Comparison of ENCODE assay signal across 10 cellular contexts in genomic region chr9:30967484-30967883, GRCh38.
A peak's percentile ranks its signal among the peaks of the same experiment; 100 is the strongest.
DNase-seq lines count a peak whose midpoint lies in the region; ATAC-seq and TF ChIP-seq lines count a peak whose summit lies in the region.
"Had no signal": no experiment of that assay in that cellular context is flagged by ENCODE, and none has a peak within 500 bp of the region (broad histone marks: within the 10 kb centered on the region; RNA-seq: fewer than 3 reads in every experiment).

No MANE protein-coding gene starts in this region.

- H3K9ac ChIP-seq in OCI-LY3 (ENCODE audit: low read length), result no peak overlapping the region

- H3K79me2 ChIP-seq in OCI-LY3 (ENCODE audit: low read length), result no peaks in the 10 kb centered on the region

- no peaks in the 10 kb centered on the region for H4K20me1 ChIP-seq in OCI-LY3 (ENCODE audit: insufficient read depth, low read length)

- no peaks in the 10 kb centered on the region for H3K27me3 ChIP-seq in OCI-LY3 (ENCODE audit: low read depth, low read length)
- H3K27me3 ChIP-seq in tibial nerve, result no peaks in the 10 kb centered on the region
- H3K27me3 ChIP-seq: upper lobe of right lung had no signal

- H2AFZ ChIP-seq in OCI-LY3 (ENCODE audit: low read depth, low read length), result no peak overlapping the region

- peak; percentile 20 for DNase-seq in HPDE6-E6E7 (ENCODE audit: extremely low spot score)
- peak; percentile 30 for DNase-seq in epithelial cell of esophagus (ENCODE audit: low read depth)
- DNase-seq in putamen (ENCODE audit: low spot score), result peak; percentile 7
- DNase-seq in tibial nerve (ENCODE audit: low spot score in 2 of 2), result no peak
- no peak for DNase-seq in T-helper 2 cell treated with Interferon-gamma antibody and Interleukin-4, amounts not matched to agents 5 μg/mL and 100 μg/mL, for 36 hours (ENCODE audit: low spot score)
- DNase-seq: activated CD4-positive, alpha-beta memory T cell treated with anti-CD3 and anti-CD28 coated beads, Interleukin-2, amount 10 ng/mL, durations not matched to agents 7 days and 5 days; activated naive CD4-positive, alpha-beta T cell treated with anti-CD3 and anti-CD28 coated beads, Interleukin-2, amount 10 ng/mL, durations not matched to agents 7 days and 5 days; upper lobe of right lung had no signal

- no peaks in the 10 kb centered on the region for H3K4me1 Mint-ChIP-seq in T-helper 2 cell treated with Interferon-gamma antibody and Interleukin-4, amounts not matched to agents 5 μg/mL and 100 μg/mL, for 36 hours (ENCODE audit: low read depth)
- H3K4me1 Mint-ChIP-seq: activated CD4-positive, alpha-beta memory T cell treated with anti-CD3 and anti-CD28 coated beads, Interleukin-2, amount 10 ng/mL, durations not matched to agents 7 days and 5 days; activated naive CD4-positive, alpha-beta T cell treated with anti-CD3 and anti-CD28 coated beads, Interleukin-2, amount 10 ng/mL, durations not matched to agents 7 days and 5 days had no signal

- ATAC-seq in HG02870 (IDR thresholded peaks at IDR 0.05; ENCODE audit: unreplicated experiment), result no peak
- ATAC-seq: upper lobe of right lung had no signal

- no peaks in the 10 kb centered on the region for H3K36me3 Mint-ChIP-seq in T-helper 2 cell treated with Interferon-gamma antibody and Interleukin-4, amounts not matched to agents 5 μg/mL and 100 μg/mL, for 36 hours (ENCODE audit: low read depth)
- H3K36me3 Mint-ChIP-seq: activated naive CD4-positive, alpha-beta T cell treated with anti-CD3 and anti-CD28 coated beads, Interleukin-2, amount 10 ng/mL, durations not matched to agents 7 days and 5 days had no signal

- peaks cover under 1% of the 10 kb centered on the region for H3K9me3 Mint-ChIP-seq in T-helper 2 cell treated with Interferon-gamma antibody and Interleukin-4, amounts not matched to agents 5 μg/mL and 100 μg/mL, for 36 hours
- H3K9me3 Mint-ChIP-seq: activated CD4-positive, alpha-beta memory T cell treated with anti-CD3 and anti-CD28 coated beads, Interleukin-2, amount 10 ng/mL, durations not matched to agents 7 days and 5 days; activated naive CD4-positive, alpha-beta T cell treated with anti-CD3 and anti-CD28 coated beads, Interleukin-2, amount 10 ng/mL, durations not matched to agents 7 days and 5 days had no signal

- no peak for TF ChIP-seq EP300 in tibial nerve (IDR thresholded peaks at IDR 0.05)

- H3K27me3 Mint-ChIP-seq in T-helper 2 cell treated with Interferon-gamma antibody and Interleukin-4, amounts not matched to agents 5 μg/mL and 100 μg/mL, for 36 hours (ENCODE audit: low read depth), result no peaks in the 10 kb centered on the region
- H3K27me3 Mint-ChIP-seq: activated CD4-positive, alpha-beta memory T cell treated with anti-CD3 and anti-CD28 coated beads, Interleukin-2, amount 10 ng/mL, durations not matched to agents 7 days and 5 days; activated naive CD4-positive, alpha-beta T cell treated with anti-CD3 and anti-CD28 coated beads, Interleukin-2, amount 10 ng/mL, durations not matched to agents 7 days and 5 days had no signal

- H3K4me3 ChIP-seq in OCI-LY3 (ENCODE audit: low read length), result no peak overlapping the region
- H3K4me3 ChIP-seq in epithelial cell of esophagus (ENCODE audit: low read length), result no peak overlapping the region
- H3K4me3 ChIP-seq in tibial nerve, result no peak overlapping the region
- H3K4me3 ChIP-seq: upper lobe of right lung had no signal

- H3K4me1 ChIP-seq in OCI-LY3 (ENCODE audit: low read length) (no peaks in the 10 kb centered on the region), tibial nerve (no peaks in the 10 kb centered on the region)
- H3K4me1 ChIP-seq: upper lobe of right lung had no signal

- no peak overlapping the region for H3K27ac Mint-ChIP-seq in T-helper 2 cell treated with Interferon-gamma antibody and Interleukin-4, amounts not matched to agents 5 μg/mL and 100 μg/mL, for 36 hours
- H3K27ac Mint-ChIP-seq: activated CD4-positive, alpha-beta memory T cell treated with anti-CD3 and anti-CD28 coated beads, Interleukin-2, amount 10 ng/mL, durations not matched to agents 7 days and 5 days; activated naive CD4-positive, alpha-beta T cell treated with anti-CD3 and anti-CD28 coated beads, Interleukin-2, amount 10 ng/mL, durations not matched to agents 7 days and 5 days had no signal

- H3K4me3 Mint-ChIP-seq in T-helper 2 cell treated with Interferon-gamma antibody and Interleukin-4, amounts not matched to agents 5 μg/mL and 100 μg/mL, for 36 hours, result no peak overlapping the region
- H3K4me3 Mint-ChIP-seq: activated CD4-positive, alpha-beta memory T cell treated with anti-CD3 and anti-CD28 coated beads, Interleukin-2, amount 10 ng/mL, durations not matched to agents 7 days and 5 days; activated naive CD4-positive, alpha-beta T cell treated with anti-CD3 and anti-CD28 coated beads, Interleukin-2, amount 10 ng/mL, durations not matched to agents 7 days and 5 days had no signal

- no peaks in the 10 kb centered on the region for H3K9me3 ChIP-seq in OCI-LY3 (ENCODE audit: insufficient read depth, low read length)
- peaks cover 0 to 8% (median 0%) of the 10 kb centered on the region in 4 donors for H3K9me3 ChIP-seq in tibial nerve
- H3K9me3 ChIP-seq: upper lobe of right lung had no signal

- TF ChIP-seq POLR2A in tibial nerve (IDR thresholded peaks at IDR 0.05), result no peak

- peak; percentile 40 for TF ChIP-seq CTCF in OCI-LY3 (IDR thresholded peaks at IDR 0.05; ENCODE audit: low read depth, low read length)
- TF ChIP-seq CTCF in epithelial cell of esophagus (IDR thresholded peaks at IDR 0.05; ENCODE audit: insufficient read depth, low read depth, low read length, missing control alignments), result no peak
- no peak for TF ChIP-seq CTCF in tibial nerve (IDR thresholded peaks at IDR 0.05)

- no peaks in the 10 kb centered on the region for H3K36me3 ChIP-seq in OCI-LY3 (replicated peaks; ENCODE audit: low read depth, low read length)
- no peaks in the 10 kb centered on the region for H3K36me3 ChIP-seq in tibial nerve
- H3K36me3 ChIP-seq: upper lobe of right lung had no signal

- no peak overlapping the region for H3K27ac ChIP-seq in OCI-LY3 (ENCODE audit: low read length)
- H3K27ac ChIP-seq in tibial nerve, result no peak overlapping the region
- H3K27ac ChIP-seq: upper lobe of right lung had no signal

- 58 to 63% methylated on average over 2 of the region's 2 CpGs for WGBS in tibial nerve, 2 donors

- no peak overlapping the region for H3K4me2 ChIP-seq in OCI-LY3 (ENCODE audit: low read length)

Comparison
In these comparisons a context has a peak if more than half of its experiments do, and no peak if none do; other contexts are left out.
1. DNase-seq: peak in HPDE6-E6E7 (single experiment), epithelial cell of esophagus (single experiment) and putamen (single experiment); none in tibial nerve (0 of 2) and T-helper 2 cell treated with Interferon-gamma antibody and Interleukin-4, amounts not matched to agents 5 μg/mL and 100 μg/mL, for 36 hours (single experiment).